Comparison of ENCODE assay signal across 15 cellular contexts in genomic region chr5:136145030-136145429, GRCh38. TPM values are rescaled to one million over a fixed set of nuclear protein-coding genes. Genes with fewer than 3 reads are reported as not detected.
A peak's percentile ranks its signal among the peaks of the same experiment; 100 is the strongest.
DNase-seq lines count a peak whose midpoint lies in the region; ATAC-seq and TF ChIP-seq lines count a peak whose summit lies in the region.
"Had no signal": no experiment of that assay in that cellular context is flagged by ENCODE, and none has a peak within 500 bp of the region (broad histone marks: within the 10 kb centered on the region; RNA-seq: fewer than 3 reads in every experiment).

No MANE protein-coding gene starts in this region.

- TF ChIP-seq POLR2A in spleen (IDR thresholded peaks at IDR 0.05), result no peak

- H3K27ac ChIP-seq in Karpas-422 (ENCODE audit: low read length), result no peak overlapping the region
- no peak overlapping the region for H3K27ac ChIP-seq in spleen

- TF ChIP-seq CTCF in spleen (IDR thresholded peaks at IDR 0.05 in 8 of 11, conservative IDR thresholded peaks at IDR 0.05 in 3 of 11), result no peak

- H3K79me2 ChIP-seq in Karpas-422 (ENCODE audit: low read length), result peaks cover 99% of the 10 kb centered on the region

- 51 to 70% (median 65%) methylated on average over 2 of the region's 2 CpGs for WGBS in spleen, 5 donors

- H3K9ac ChIP-seq in Karpas-422 (ENCODE audit: low read length), result no peak overlapping the region

- ATAC-seq in GM18868 (IDR thresholded peaks at IDR 0.05; ENCODE audit: unreplicated experiment) (peak; percentile 44), GM21619 (IDR thresholded peaks at IDR 0.05; ENCODE audit: unreplicated experiment) (peak; percentile 60), HG03039 (IDR thresholded peaks at IDR 0.05; ENCODE audit: unreplicated experiment) (peak; percentile 52)
- ATAC-seq: activated T-cell treated with anti-CD3 and anti-CD28 coated beads, Interleukin-2, amount 50 U/mL, for 4 hours had no signal

- H3K4me3 ChIP-seq in Karpas-422 (ENCODE audit: low read length), result no peak overlapping the region
- no peak overlapping the region for H3K4me3 ChIP-seq in spleen

- intact Hi-C loops in spleen (cut with DNase I; ENCODE audit: low total_unique reads), result no loop called here

- DNase-seq in Karpas-422, result no peak
- DNase-seq in pons (ENCODE audit: low spot score), result no peak
- no peak for DNase-seq in NCI-H2081 (lab: John Stamatoyannopoulos, UW)
- DNase-seq in spleen, result no peak
- no peak for DNase-seq in central memory CD4-positive, alpha-beta T cell
- DNase-seq: activated CD4-positive, alpha-beta T cell treated with anti-CD3 and anti-CD28 coated beads, Interleukin-2, amount 10 ng/mL, durations not matched to agents 24 days and 14 days; activated T-cell treated with anti-CD3 and anti-CD28 coated beads, Interleukin-2, amount 50 U/mL, for 4 hours; AML-193; DMS153; IMR-90; mesendoderm; retina had no signal

- H3K4me2 ChIP-seq in Karpas-422 (ENCODE audit: low read depth, low read length, poor library complexity, severe bottlenecking), result peak overlapping the region; percentile 1

- H3K36me3 ChIP-seq in Karpas-422 (ENCODE audit: insufficient read depth, low read length), result peaks cover 9% of the 10 kb centered on the region; the same call in 1 of the 2 replicates
- peaks cover 0 to 3% (median 0%) of the 10 kb centered on the region in 6 donors for H3K36me3 ChIP-seq in spleen

- H3K4me1 ChIP-seq in Karpas-422 (ENCODE audit: low read length) (peaks cover 67% of the 10 kb centered on the region), spleen (peaks cover 9 to 94% (median 28%) of the 10 kb centered on the region in 6 donors)

- H3K9me3 ChIP-seq in Karpas-422 (ENCODE audit: low read length) (no peaks in the 10 kb centered on the region), spleen (no peaks in the 10 kb centered on the region)

- H4K20me1 ChIP-seq in Karpas-422 (ENCODE audit: insufficient read depth, low read depth, low read length), result peaks cover 40% of the 10 kb centered on the region; the same call in 1 of the 2 replicates

- H3K9me2 ChIP-seq in Karpas-422 (replicated peaks; ENCODE audit: insufficient read depth, low read length), result no peaks in the 10 kb centered on the region

- no peak overlapping the region for H2AFZ ChIP-seq in Karpas-422 (ENCODE audit: low read length)

- H3K27me3 ChIP-seq in Karpas-422 (ENCODE audit: low read length) (no peaks in the 10 kb centered on the region), spleen (replicated peaks in 1 of 7) (no peaks in the 10 kb centered on the region)

RNA-seq across cellular contexts. Expression of gene SMAD5, which starts 12.4 kb away (rescaled TPM):
- 18.5 and 38.3 TPM in 2 replicates for total RNA-seq in Karpas-422 (2014; rRNA removed; shearing (Covaris generic); ENCODE audit: low replicate concordance)
- 10 to 100 TPM; 50.1 to 70.4 (median 55.4) TPM for total RNA-seq in spleen
- polyA plus RNA-seq in spleen, result 1 to 10 TPM; 5.3 to 9.5 (median 5.8) TPM

RNA-seq across cellular contexts. Expression of gene SMIM32, which starts 47.9 kb away (rescaled TPM):
- not detected in 2 replicates for total RNA-seq in Karpas-422 (2014; rRNA removed; shearing (Covaris generic); ENCODE audit: low replicate concordance)
- under 1 TPM in 1 of 7 donors, not detected in 6; 0.37 TPM for total RNA-seq in spleen
- not detected for polyA plus RNA-seq in spleen
- total RNA-seq: activated CD4-positive, alpha-beta T cell treated with anti-CD3 and anti-CD28 coated beads, Interleukin-2, amount 10 ng/mL, durations not matched to agents 24 days and 14 days; activated T-cell treated with anti-CD3 and anti-CD28 coated beads, Interleukin-2, amount 50 U/mL, for 4 hours; IMR-90 had no signal
- polyA plus RNA-seq: IMR-90 had no signal
